In genomic region chr2:25805987-25806386, GRCh38 we compare ENCODE assay signal across 24 cellular contexts.
"Had no signal": no experiment of that assay in that cellular context is flagged by ENCODE, and none has a peak within 500 bp of the region (broad histone marks: within the 10 kb centered on the region; RNA-seq: fewer than 3 reads in every experiment).

No MANE protein-coding gene starts in this region.

- H3K9me3 ChIP-seq: colonic mucosa, esophagus muscularis mucosa, upper lobe of left lung had no signal

- H3K27me3 Mint-ChIP-seq: effector memory CD8-positive, alpha-beta T cell; naive thymus-derived CD8-positive, alpha-beta T cell; progenitor cell of endocrine pancreas had no signal

- H3K27ac ChIP-seq: colonic mucosa, esophagus muscularis mucosa, hepatocyte, upper lobe of left lung, WERI-Rb-1 had no signal

- FAIRE-seq: astrocyte, endothelial cell of umbilical vein, islet of Langerhans had no signal

- H3K36me3 ChIP-seq: colonic mucosa had no signal

- H3K4me1 ChIP-seq: colonic mucosa, esophagus muscularis mucosa, upper lobe of left lung had no signal

- H3K4me2 ChIP-seq: hepatocyte had no signal

- H3K79me2 ChIP-seq: hepatocyte had no signal

- H2AFZ ChIP-seq: hepatocyte had no signal

- DNase-seq: activated CD4-positive, alpha-beta T cell treated with anti-CD3 and anti-CD28 coated beads, Interleukin-2, amount 50 U/mL, for 4 hours; activated CD4-positive, CD25-positive, alpha-beta regulatory T cell treated with anti-CD3 and anti-CD28 coated beads, Interleukin-2, amount 50 U/mL, for 72 hours; activated gamma-delta T cell; activated T-cell treated with anti-CD3 and anti-CD28 coated beads, Interleukin-2, amount 50 U/mL, for 72 hours; colonic mucosa; dorsolateral prefrontal cortex; effector memory CD8-positive, alpha-beta T cell; glutamatergic neuron; left ventricle myocardium superior; mammary epithelial cell; naive thymus-derived CD8-positive, alpha-beta T cell; retina; stimulated activated CD4-positive, alpha-beta T cell treated with anti-CD3 and anti-CD28 coated beads, Interleukin-4, amount 100 ng/mL, for 1 hour; stimulated activated naive CD4-positive, alpha-beta T cell treated with Interleukin-2 at 50 U/mL for 16 hours; upper lobe of left lung; WERI-Rb-1 had no signal

- H3K27ac Mint-ChIP-seq: activated naive CD4-positive, alpha-beta T cell treated with anti-CD3 and anti-CD28 coated beads, Interleukin-2, amount 50 U/mL, for 72 hours; activated T-cell treated with anti-CD3 and anti-CD28 coated beads, Interleukin-2, amount 50 U/mL, for 72 hours; mesothelial cell of epicardium; progenitor cell of endocrine pancreas had no signal

- H3K4me3 ChIP-seq: colonic mucosa, esophagus muscularis mucosa, hepatocyte, upper lobe of left lung had no signal

- H3K4me3 Mint-ChIP-seq: activated T-cell treated with anti-CD3 and anti-CD28 coated beads, Interleukin-2, amount 50 U/mL, for 72 hours; effector memory CD8-positive, alpha-beta T cell; mesothelial cell of epicardium; naive thymus-derived CD8-positive, alpha-beta T cell had no signal

- ATAC-seq: activated naive CD4-positive, alpha-beta T cell treated with anti-CD3 and anti-CD28 coated beads, Interleukin-2, amount 50 U/mL, for 72 hours; activated T-cell treated with anti-CD3 and anti-CD28 coated beads, Interleukin-2, amount 50 U/mL, for 72 hours; effector memory CD8-positive, alpha-beta T cell; left ventricle myocardium superior; naive thymus-derived CD8-positive, alpha-beta T cell had no signal

- H3K27me3 ChIP-seq: colonic mucosa, dorsolateral prefrontal cortex, esophagus muscularis mucosa, hepatocyte, upper lobe of left lung had no signal

- H3K9me3 Mint-ChIP-seq: activated naive CD4-positive, alpha-beta T cell treated with anti-CD3 and anti-CD28 coated beads, Interleukin-2, amount 50 U/mL, for 72 hours; activated T-cell treated with anti-CD3 and anti-CD28 coated beads, Interleukin-2, amount 50 U/mL, for 72 hours; effector memory CD8-positive, alpha-beta T cell; naive thymus-derived CD8-positive, alpha-beta T cell had no signal

- H3K4me1 Mint-ChIP-seq: mesothelial cell of epicardium had no signal
